Comparison of ENCODE assay signal across 34 cellular contexts in genomic region chr12:50655374-50655921, GRCh38.
"Had no signal": no experiment of that assay in that cellular context is flagged by ENCODE, and none has a peak within 500 bp of the region (broad histone marks: within the 10 kb centered on the region; RNA-seq: fewer than 3 reads in every experiment).

No MANE protein-coding gene starts in this region.

- H3K27me3 ChIP-seq: MG63 had no signal

- DNase-seq: Karpas-422, Kasumi-1, MG63, MM.1S, MV-4-11, NCI-H1048, NCI-H1092, NCI-H1092 treated with DMSO at 0.1 percent for 48 hours, NCI-H1105, NCI-H1105 treated with DMSO at 0.1 percent for 48 hours, NCI-H1417, NCI-H1417 treated with DMSO at 0.1 percent for 48 hours, NCI-H1436, NCI-H1436 treated with DMSO at 0.1 percent for 48 hours, NCI-H146, NCI-H1694, NCI-H1694 treated with DMSO at 0.1 percent for 48 hours, NCI-H187, NCI-H187 treated with DMSO at 0.1 percent for 48 hours, NCI-H1930, NCI-H2029, NCI-H2029 treated with DMSO at 0.1 percent for 48 hours, NCI-H2081, NCI-H2081 treated with DMSO at 0.1 percent for 48 hours, NCI-H2107, NCI-H2171, NCI-H2171 treated with DMSO at 0.1 percent for 48 hours, NCI-H2227 treated with DMSO at 0.1 percent for 48 hours, NCI-H226, NCI-H345, NCI-H446, NCI-H446 treated with DMSO at 0.1 percent for 48 hours, NCI-H510A had no signal

- H3K9me3 ChIP-seq: MG63 had no signal

- H3K4me2 ChIP-seq: KMS-11 had no signal

- H3K36me3 ChIP-seq: MG63 had no signal

- H3K27ac ChIP-seq: KMS-11 had no signal

- H3K9ac ChIP-seq: KMS-11 had no signal

- H3K4me3 ChIP-seq: MG63 had no signal
